Comparison of ENCODE assay signal across 16 cellular contexts in genomic region chr5:159702301-159702700, GRCh38.
A peak's percentile ranks its signal among the peaks of the same experiment; 100 is the strongest.
DNase-seq lines count a peak whose midpoint lies in the region; ATAC-seq and TF ChIP-seq lines count a peak whose summit lies in the region.
"Had no signal": no experiment of that assay in that cellular context is flagged by ENCODE, and none has a peak within 500 bp of the region (broad histone marks: within the 10 kb centered on the region; RNA-seq: fewer than 3 reads in every experiment).

No MANE protein-coding gene starts in this region.

- H2AFZ ChIP-seq in SK-N-SH (ENCODE audit: low read depth), result no peak overlapping the region

- TF ChIP-seq EP300 in SK-N-SH (IDR thresholded peaks at IDR 0.05; ENCODE audit: borderline replicate concordance in 1 of 2, low read depth in 1 of 2, low read length in 1 of 2), result no peak

- no peak for ATAC-seq in SK-N-SH treated with all-trans-retinoic acid at 6 μM for 48 hours
- ATAC-seq in HG03457 (IDR thresholded peaks at IDR 0.05; ENCODE audit: unreplicated experiment), result no peak
- ATAC-seq: CD8-positive, alpha-beta T cell had no signal

- CTCF ChIA-PET in SK-N-SH (lab: Yijun Ruan, JAX), result no interaction called here

- H3K9me3 ChIP-seq in SK-N-SH (no peaks in the 10 kb centered on the region), NT2/D1 (ENCODE audit: insufficient read depth, low read length) (no peaks in the 10 kb centered on the region)
- H3K9me3 ChIP-seq: A549, Caco-2 had no signal

- H3K9me2 ChIP-seq in SK-N-SH, result no peaks in the 10 kb centered on the region

- no peaks in the 10 kb centered on the region for H3F3A ChIP-seq in SK-N-SH (replicated peaks; ENCODE audit: insufficient read depth)

- no peak for TF ChIP-seq RAD21 in SK-N-SH (IDR thresholded peaks at IDR 0.05; ENCODE audit: low read length)

- H3K4me2 ChIP-seq in SK-N-SH, result no peak overlapping the region
- H3K4me2 ChIP-seq: A549; BLaER1 treated with 17β-estradiol and CSF1 and Interleukin-3, amounts not matched to agents 10 nM and 100 nM had no signal

- H3K4me1 ChIP-seq in SK-N-SH (ENCODE audit: control insufficient read depth in 1 of 2, insufficient read depth in 2 of 2, low read depth in 1 of 2, low read length in 1 of 2) (no peaks in the 10 kb centered on the region; a peak in 1 of 4 replicates), NT2/D1 (ENCODE audit: insufficient read depth, insufficient read length) (no peaks in the 10 kb centered on the region)
- H3K4me1 ChIP-seq: Caco-2 had no signal

- 53% methylated on average over 4 of the region's 4 CpGs for WGBS in SK-N-SH (ENCODE audit: low lambda C conversion rate)

- no peak overlapping the region for H3K27ac ChIP-seq in SK-N-SH (ENCODE audit: low read depth in 2 of 2, low read length in 1 of 2)
- H3K27ac ChIP-seq: 22Rv1; A549; BLaER1 treated with 17β-estradiol and CSF1 and Interleukin-3, amounts not matched to agents 10 nM and 100 nM; C4-2B had no signal

- TF ChIP-seq CTCF in SK-N-SH (IDR thresholded peaks at IDR 0.05), result no peak

- DNase-seq in SK-N-SH (no peak), NT2/D1 (ENCODE audit: low read depth, low spot score) (no peak), HCEC 1CT (no peak)
- DNase-seq: AML-193; Caco-2; Calu3; CD4-positive, alpha-beta T cell; CD8-positive, alpha-beta T cell; DMS79 treated with DMSO at 0.1 percent for 48 hours; GF-D8 had no signal

- H3K36me3 ChIP-seq in SK-N-SH (replicated peaks in 1 of 2; ENCODE audit: control insufficient read depth in 1 of 2, insufficient read depth in 2 of 2, low read length in 1 of 2), result no peaks in the 10 kb centered on the region
- H3K36me3 ChIP-seq in NT2/D1 (ENCODE audit: insufficient read depth, insufficient read length, low read length), result no peaks in the 10 kb centered on the region
- H3K36me3 ChIP-seq: BLaER1 treated with 17β-estradiol and CSF1 and Interleukin-3, amounts not matched to agents 10 nM and 100 nM had no signal

- POLR2A ChIA-PET in SK-N-SH (lab: Yijun Ruan, JAX), result no interaction called here

- no peak overlapping the region for H3K4me3 ChIP-seq in SK-N-SH (ENCODE audit: low read depth in 2 of 2, low read length in 1 of 2)
- no peak overlapping the region for H3K4me3 ChIP-seq in NT2/D1 (ENCODE audit: insufficient read length, low read depth)
- H3K4me3 ChIP-seq: A549; BLaER1 treated with 17β-estradiol and CSF1 and Interleukin-3, amounts not matched to agents 10 nM and 100 nM had no signal

- H3K9ac ChIP-seq in SK-N-SH (no peak overlapping the region), NT2/D1 (ENCODE audit: insufficient read length, low read depth) (peak overlapping the region; percentile 10)
- H3K9ac ChIP-seq: BLaER1 treated with 17β-estradiol and CSF1 and Interleukin-3, amounts not matched to agents 10 nM and 100 nM had no signal

- H3K79me2 ChIP-seq in SK-N-SH (ENCODE audit: insufficient read depth), result no peaks in the 10 kb centered on the region

- no peaks in the 10 kb centered on the region for H4K20me1 ChIP-seq in SK-N-SH (ENCODE audit: insufficient read depth)
- H4K20me1 ChIP-seq: BLaER1 treated with 17β-estradiol and CSF1 and Interleukin-3, amounts not matched to agents 10 nM and 100 nM had no signal

- H3K27me3 ChIP-seq in SK-N-SH (ENCODE audit: insufficient read depth) (no peaks in the 10 kb centered on the region), NT2/D1 (ENCODE audit: insufficient read depth, insufficient read length) (no peaks in the 10 kb centered on the region)
- H3K27me3 ChIP-seq: BLaER1 treated with 17β-estradiol and CSF1 and Interleukin-3, amounts not matched to agents 10 nM and 100 nM had no signal

TF ChIP-seq in SK-N-SH, 30 proteins besides CTCF, POLR2A, EP300 and RAD21:
- TF ChIP-seq ZBTB33 (IDR thresholded peaks at IDR 0.05; ENCODE audit: borderline replicate concordance, low read depth), result no peak
- TF ChIP-seq REST (IDR thresholded peaks at IDR 0.05; ENCODE audit: low read depth, low read length), result peak; percentile 63; the same call in 1 of the 2 replicates

TF ChIP-seq in SK-N-SH treated with all-trans-retinoic acid at 6 μM for 48 hours, 23 proteins besides CTCF, POLR2A, EP300 and RAD21:
- TF ChIP-seq OSR1 (CRISPR knock-in tag; IDR thresholded peaks at IDR 0.05) (no peak), CREB5 (CRISPR knock-in tag; IDR thresholded peaks at IDR 0.05; ENCODE audit: low read depth) (no peak), ZNF8 (CRISPR knock-in tag; IDR thresholded peaks at IDR 0.05) (no peak)
